Comparison of ENCODE assay signal across 1 cellular context in genomic region chr20:462199-462991, GRCh38.
TF ChIP-seq lines count a peak whose summit lies in the region.

TBC1D20 (minus strand) TSS chr20:462533; CDS start chr20:462405, 128 bp downstream.

TF ChIP-seq in HepG2, 621 proteins besides CTCF, POLR2A, EP300 and RAD21 (continued from another document and continues in another):
- TF ChIP-seq IRX3 (CRISPR knock-in tag; IDR thresholded peaks at IDR 0.05; ENCODE audit: borderline replicate concordance, low read depth) (peak; percentile 69; the same call in 1 of the 2 replicates), ZNF713 (CRISPR knock-in tag; IDR thresholded peaks at IDR 0.05) (no peak), IKZF4 (CRISPR knock-in tag; IDR thresholded peaks at IDR 0.05; ENCODE audit: borderline replicate concordance, low read depth, not compliant biosample characterization) (peak; percentile 76), ZNF10 (CRISPR knock-in tag; IDR thresholded peaks at IDR 0.05; ENCODE audit: borderline replicate concordance, low read depth) (no peak), ZFP36L2 (CRISPR knock-in tag; IDR thresholded peaks at IDR 0.05) (no peak), ZFP1 (CRISPR knock-in tag; IDR thresholded peaks at IDR 0.05) (peak; percentile 41; the same call in 1 of the 2 replicates), ZNF7 (CRISPR knock-in tag; IDR thresholded peaks at IDR 0.05) (no peak), REPIN1 (CRISPR knock-in tag; IDR thresholded peaks at IDR 0.05; ENCODE audit: borderline replicate concordance, low read depth) (peak; percentile 37; the same call in 1 of the 2 replicates), ZKSCAN5 (CRISPR knock-in tag; IDR thresholded peaks at IDR 0.05) (no peak), ARNTL (CRISPR knock-in tag; IDR thresholded peaks at IDR 0.05) (no peak), AGO1 (IDR thresholded peaks at IDR 0.05; ENCODE audit: low read depth, low read length, poor library complexity, severe bottlenecking) (peak; percentile 83), ZNF331 (CRISPR knock-in tag; IDR thresholded peaks at IDR 0.05) (peak; percentile 83), SMYD3 (CRISPR knock-in tag; IDR thresholded peaks at IDR 0.05) (peak; percentile 64; the same call in 1 of the 2 replicates), SNAPC2 (CRISPR knock-in tag; IDR thresholded peaks at IDR 0.05) (no peak), ZNF773 (CRISPR knock-in tag; IDR thresholded peaks at IDR 0.05; ENCODE audit: borderline replicate concordance) (0 out of 2 replicates have a peak, but pooled peaks have one; percentile 76), NR2F2 (IDR thresholded peaks at IDR 0.05; ENCODE audit: borderline replicate concordance, low read depth) (no peak), TBX2 (CRISPR knock-in tag; IDR thresholded peaks at IDR 0.05; ENCODE audit: borderline replicate concordance) (no peak), MAFK (conservative IDR thresholded peaks at IDR 0.05 in 1 of 2, IDR thresholded peaks at IDR 0.05 in 1 of 2; ENCODE audit: low read length in 2 of 2) (peak; percentile 86 to 89), MEF2D (CRISPR knock-in tag; IDR thresholded peaks at IDR 0.05) (peak; percentile 55; the same call in 1 of the 2 replicates), PBX3 (CRISPR knock-in tag; IDR thresholded peaks at IDR 0.05; ENCODE audit: borderline replicate concordance) (no peak; the same call in 1 of the 2 replicates), IKZF1 (IDR thresholded peaks at IDR 0.05) (no peak), ZNF788 (CRISPR knock-in tag; IDR thresholded peaks at IDR 0.05; ENCODE audit: borderline replicate concordance) (no peak; the same call in 1 of the 2 replicates), ZNF749 (CRISPR knock-in tag; IDR thresholded peaks at IDR 0.05; ENCODE audit: borderline replicate concordance) (peak; percentile 11; the same call in 1 of the 2 replicates), CHD2 (IDR thresholded peaks at IDR 0.05; ENCODE audit: low read depth, low read length) (0 out of 2 replicates have a peak, but pooled peaks have one; percentile 30), ZNF224 (CRISPR knock-in tag; IDR thresholded peaks at IDR 0.05) (no peak), XRCC5 (optimal IDR thresholded peaks at IDR 0.05; ENCODE audit: low read length) (peak; percentile 60), ZBTB3 (CRISPR knock-in tag; IDR thresholded peaks at IDR 0.05; ENCODE audit: borderline replicate concordance, low read depth) (no peak), PAF1 (CRISPR knock-in tag; IDR thresholded peaks at IDR 0.05) (no peak), PRDM10 (CRISPR knock-in tag; IDR thresholded peaks at IDR 0.05; ENCODE audit: low read depth) (peak; percentile 77; the same call in 1 of the 2 replicates), ARID4A (CRISPR knock-in tag; IDR thresholded peaks at IDR 0.05; ENCODE audit: borderline replicate concordance) (peak; percentile 74)
- TF ChIP-seq, protein P1, sequence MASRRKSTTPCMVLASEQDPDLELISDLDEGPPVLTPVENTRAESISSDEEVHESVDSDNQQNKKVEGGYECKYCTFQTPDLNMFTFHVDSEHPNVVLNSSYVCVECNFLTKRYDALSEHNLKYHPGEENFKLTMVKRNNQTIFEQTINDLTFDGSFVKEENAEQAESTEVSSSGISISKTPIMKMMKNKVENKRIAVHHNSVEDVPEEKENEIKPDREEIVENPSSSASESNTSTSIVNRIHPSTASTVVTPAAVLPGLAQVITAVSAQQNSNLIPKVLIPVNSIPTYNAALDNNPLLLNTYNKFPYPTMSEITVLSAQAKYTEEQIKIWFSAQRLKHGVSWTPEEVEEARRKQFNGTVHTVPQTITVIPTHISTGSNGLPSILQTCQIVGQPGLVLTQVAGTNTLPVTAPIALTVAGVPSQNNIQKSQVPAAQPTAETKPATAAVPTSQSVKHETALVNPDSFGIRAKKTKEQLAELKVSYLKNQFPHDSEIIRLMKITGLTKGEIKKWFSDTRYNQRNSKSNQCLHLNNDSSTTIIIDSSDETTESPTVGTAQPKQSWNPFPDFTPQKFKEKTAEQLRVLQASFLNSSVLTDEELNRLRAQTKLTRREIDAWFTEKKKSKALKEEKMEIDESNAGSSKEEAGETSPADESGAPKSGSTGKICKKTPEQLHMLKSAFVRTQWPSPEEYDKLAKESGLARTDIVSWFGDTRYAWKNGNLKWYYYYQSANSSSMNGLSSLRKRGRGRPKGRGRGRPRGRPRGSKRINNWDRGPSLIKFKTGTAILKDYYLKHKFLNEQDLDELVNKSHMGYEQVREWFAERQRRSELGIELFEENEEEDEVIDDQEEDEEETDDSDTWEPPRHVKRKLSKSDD (CRISPR knock-in tag; IDR thresholded peaks at IDR 0.05; ENCODE audit: low read depth) = no peak
- TF ChIP-seq, protein P2, sequence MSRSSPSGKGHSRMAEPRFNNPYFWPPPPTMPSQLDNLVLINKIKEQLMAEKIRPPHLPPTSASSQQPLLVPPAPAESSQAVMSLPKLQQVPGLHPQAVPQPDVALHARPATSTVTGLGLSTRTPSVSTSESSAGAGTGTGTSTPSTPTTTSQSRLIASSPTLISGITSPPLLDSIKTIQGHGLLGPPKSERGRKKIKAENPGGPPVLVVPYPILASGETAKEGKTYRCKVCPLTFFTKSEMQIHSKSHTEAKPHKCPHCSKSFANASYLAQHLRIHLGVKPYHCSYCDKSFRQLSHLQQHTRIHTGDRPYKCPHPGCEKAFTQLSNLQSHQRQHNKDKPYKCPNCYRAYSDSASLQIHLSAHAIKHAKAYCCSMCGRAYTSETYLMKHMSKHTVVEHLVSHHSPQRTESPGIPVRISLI (CRISPR knock-in tag; IDR thresholded peaks at IDR 0.05; ENCODE audit: borderline replicate concordance) = no peak
- TF ChIP-seq, protein P3, sequence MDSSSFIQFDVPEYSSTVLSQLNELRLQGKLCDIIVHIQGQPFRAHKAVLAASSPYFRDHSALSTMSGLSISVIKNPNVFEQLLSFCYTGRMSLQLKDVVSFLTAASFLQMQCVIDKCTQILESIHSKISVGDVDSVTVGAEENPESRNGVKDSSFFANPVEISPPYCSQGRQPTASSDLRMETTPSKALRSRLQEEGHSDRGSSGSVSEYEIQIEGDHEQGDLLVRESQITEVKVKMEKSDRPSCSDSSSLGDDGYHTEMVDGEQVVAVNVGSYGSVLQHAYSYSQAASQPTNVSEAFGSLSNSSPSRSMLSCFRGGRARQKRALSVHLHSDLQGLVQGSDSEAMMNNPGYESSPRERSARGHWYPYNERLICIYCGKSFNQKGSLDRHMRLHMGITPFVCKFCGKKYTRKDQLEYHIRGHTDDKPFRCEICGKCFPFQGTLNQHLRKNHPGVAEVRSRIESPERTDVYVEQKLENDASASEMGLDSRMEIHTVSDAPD (CRISPR knock-in tag; IDR thresholded peaks at IDR 0.05) = peak; percentile 51; the same call in 1 of the 2 replicates
- TF ChIP-seq, protein P4, sequence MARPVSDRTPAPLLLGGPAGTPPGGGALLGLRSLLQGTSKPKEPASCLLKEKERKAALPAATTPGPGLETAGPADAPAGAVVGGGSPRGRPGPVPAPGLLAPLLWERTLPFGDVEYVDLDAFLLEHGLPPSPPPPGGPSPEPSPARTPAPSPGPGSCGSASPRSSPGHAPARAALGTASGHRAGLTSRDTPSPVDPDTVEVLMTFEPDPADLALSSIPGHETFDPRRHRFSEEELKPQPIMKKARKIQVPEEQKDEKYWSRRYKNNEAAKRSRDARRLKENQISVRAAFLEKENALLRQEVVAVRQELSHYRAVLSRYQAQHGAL (CRISPR knock-in tag; IDR thresholded peaks at IDR 0.05; ENCODE audit: not compliant biosample characterization) = peak; percentile 59
- TF ChIP-seq, protein P5, sequence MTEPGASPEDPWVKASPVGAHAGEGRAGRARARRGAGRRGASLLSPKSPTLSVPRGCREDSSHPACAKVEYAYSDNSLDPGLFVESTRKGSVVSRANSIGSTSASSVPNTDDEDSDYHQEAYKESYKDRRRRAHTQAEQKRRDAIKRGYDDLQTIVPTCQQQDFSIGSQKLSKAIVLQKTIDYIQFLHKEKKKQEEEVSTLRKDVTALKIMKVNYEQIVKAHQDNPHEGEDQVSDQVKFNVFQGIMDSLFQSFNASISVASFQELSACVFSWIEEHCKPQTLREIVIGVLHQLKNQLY (CRISPR knock-in tag; IDR thresholded peaks at IDR 0.05) = peak; percentile 61; the same call in 1 of the 2 replicates
- TF ChIP-seq, protein P6, sequence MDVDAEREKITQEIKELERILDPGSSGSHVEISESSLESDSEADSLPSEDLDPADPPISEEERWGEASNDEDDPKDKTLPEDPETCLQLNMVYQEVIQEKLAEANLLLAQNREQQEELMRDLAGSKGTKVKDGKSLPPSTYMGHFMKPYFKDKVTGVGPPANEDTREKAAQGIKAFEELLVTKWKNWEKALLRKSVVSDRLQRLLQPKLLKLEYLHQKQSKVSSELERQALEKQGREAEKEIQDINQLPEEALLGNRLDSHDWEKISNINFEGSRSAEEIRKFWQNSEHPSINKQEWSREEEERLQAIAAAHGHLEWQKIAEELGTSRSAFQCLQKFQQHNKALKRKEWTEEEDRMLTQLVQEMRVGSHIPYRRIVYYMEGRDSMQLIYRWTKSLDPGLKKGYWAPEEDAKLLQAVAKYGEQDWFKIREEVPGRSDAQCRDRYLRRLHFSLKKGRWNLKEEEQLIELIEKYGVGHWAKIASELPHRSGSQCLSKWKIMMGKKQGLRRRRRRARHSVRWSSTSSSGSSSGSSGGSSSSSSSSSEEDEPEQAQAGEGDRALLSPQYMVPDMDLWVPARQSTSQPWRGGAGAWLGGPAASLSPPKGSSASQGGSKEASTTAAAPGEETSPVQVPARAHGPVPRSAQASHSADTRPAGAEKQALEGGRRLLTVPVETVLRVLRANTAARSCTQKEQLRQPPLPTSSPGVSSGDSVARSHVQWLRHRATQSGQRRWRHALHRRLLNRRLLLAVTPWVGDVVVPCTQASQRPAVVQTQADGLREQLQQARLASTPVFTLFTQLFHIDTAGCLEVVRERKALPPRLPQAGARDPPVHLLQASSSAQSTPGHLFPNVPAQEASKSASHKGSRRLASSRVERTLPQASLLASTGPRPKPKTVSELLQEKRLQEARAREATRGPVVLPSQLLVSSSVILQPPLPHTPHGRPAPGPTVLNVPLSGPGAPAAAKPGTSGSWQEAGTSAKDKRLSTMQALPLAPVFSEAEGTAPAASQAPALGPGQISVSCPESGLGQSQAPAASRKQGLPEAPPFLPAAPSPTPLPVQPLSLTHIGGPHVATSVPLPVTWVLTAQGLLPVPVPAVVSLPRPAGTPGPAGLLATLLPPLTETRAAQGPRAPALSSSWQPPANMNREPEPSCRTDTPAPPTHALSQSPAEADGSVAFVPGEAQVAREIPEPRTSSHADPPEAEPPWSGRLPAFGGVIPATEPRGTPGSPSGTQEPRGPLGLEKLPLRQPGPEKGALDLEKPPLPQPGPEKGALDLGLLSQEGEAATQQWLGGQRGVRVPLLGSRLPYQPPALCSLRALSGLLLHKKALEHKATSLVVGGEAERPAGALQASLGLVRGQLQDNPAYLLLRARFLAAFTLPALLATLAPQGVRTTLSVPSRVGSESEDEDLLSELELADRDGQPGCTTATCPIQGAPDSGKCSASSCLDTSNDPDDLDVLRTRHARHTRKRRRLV (CRISPR knock-in tag; IDR thresholded peaks at IDR 0.05) = no peak
